In the genomic region with DNA sequence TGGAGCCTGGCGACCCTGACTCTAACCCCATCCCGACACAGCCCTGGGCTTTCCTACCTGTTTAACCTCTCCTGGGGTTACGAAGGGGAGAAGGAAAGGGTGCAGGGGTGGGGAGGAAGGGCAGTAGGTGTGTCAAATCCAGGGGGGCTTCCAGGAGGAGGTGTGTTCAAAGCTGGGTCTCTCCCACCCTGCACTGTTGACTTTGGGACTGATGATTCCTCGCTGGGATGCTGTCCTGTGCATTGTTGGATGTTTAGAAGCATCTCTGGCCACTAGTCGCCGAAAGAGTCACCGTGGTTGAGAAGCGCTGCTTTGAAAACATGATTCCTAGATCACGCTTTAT, we compare ENCODE assay signal across 14 cellular contexts. TPM values are rescaled to one million over a fixed set of nuclear protein-coding genes. Genes with fewer than 3 reads are reported as not detected.
DNase-seq lines count a peak whose midpoint lies in the region; ATAC-seq lines count a peak whose summit lies in the region.
"Had no signal": no experiment of that assay in that cellular context is flagged by ENCODE, and none has a peak within 500 bp of the region (broad histone marks: within the 10 kb centered on the region; RNA-seq: fewer than 3 reads in every experiment).

No MANE protein-coding gene starts in this region.

- ATAC-seq in activated T-cell treated with anti-CD3 and anti-CD28 coated beads, Interleukin-2, amount 50 U/mL, for 72 hours (replicated peaks in 1 of 2): no peak
- ATAC-seq in T-helper 17 cell: no peak
- no peak for ATAC-seq in effector memory CD8-positive, alpha-beta T cell (replicated peaks)
- ATAC-seq in stimulated activated naive CD8-positive, alpha-beta T cell treated with anti-CD3 and anti-CD28 coated beads, Interleukin-15, amount 100 ng/mL, for 72 hours: no peak

- peaks cover 10% of the 10 kb centered on the region for H3K27me3 Mint-ChIP-seq in activated T-cell treated with anti-CD3 and anti-CD28 coated beads, Interleukin-2, amount 50 U/mL, for 72 hours (ENCODE audit: low read depth)
- no peaks in the 10 kb centered on the region for H3K27me3 Mint-ChIP-seq in T-helper 17 cell
- peaks cover 0 to 11% of the 10 kb centered on the region in 2 donors for H3K27me3 Mint-ChIP-seq in effector memory CD8-positive, alpha-beta T cell
- peaks cover 10% of the 10 kb centered on the region for H3K27me3 Mint-ChIP-seq in stimulated activated naive CD8-positive, alpha-beta T cell treated with anti-CD3 and anti-CD28 coated beads, Interleukin-15, amount 100 ng/mL, for 72 hours

- H3K36me3 Mint-ChIP-seq in activated T-cell treated with anti-CD3 and anti-CD28 coated beads, Interleukin-2, amount 50 U/mL, for 72 hours (ENCODE audit: insufficient read depth in 2 of 2): no peaks in the 10 kb centered on the region
- peaks cover 2% of the 10 kb centered on the region for H3K36me3 Mint-ChIP-seq in T-helper 17 cell (ENCODE audit: low read depth)
- peaks cover 16% of the 10 kb centered on the region for H3K36me3 Mint-ChIP-seq in effector memory CD8-positive, alpha-beta T cell (ENCODE audit: insufficient read depth)

- H3K27ac Mint-ChIP-seq in activated T-cell treated with anti-CD3 and anti-CD28 coated beads, Interleukin-2, amount 50 U/mL, for 72 hours: no peak overlapping the region
- peak overlapping the region; percentile 95 for H3K27ac Mint-ChIP-seq in T-helper 17 cell
- peak overlapping the region; percentile 66 to 82 for H3K27ac Mint-ChIP-seq in effector memory CD8-positive, alpha-beta T cell
- H3K27ac Mint-ChIP-seq in stimulated activated naive CD8-positive, alpha-beta T cell treated with anti-CD3 and anti-CD28 coated beads, Interleukin-15, amount 100 ng/mL, for 72 hours: peak overlapping the region in 1 of 2 donors; percentile 56

- H3K9me3 Mint-ChIP-seq in activated T-cell treated with anti-CD3 and anti-CD28 coated beads, Interleukin-2, amount 50 U/mL, for 72 hours: no peaks in the 10 kb centered on the region
- no peaks in the 10 kb centered on the region for H3K9me3 Mint-ChIP-seq in effector memory CD8-positive, alpha-beta T cell
- no peaks in the 10 kb centered on the region for H3K9me3 Mint-ChIP-seq in stimulated activated naive CD8-positive, alpha-beta T cell treated with anti-CD3 and anti-CD28 coated beads, Interleukin-15, amount 100 ng/mL, for 72 hours

- peak overlapping the region; percentile 74 to 84 for H3K4me3 Mint-ChIP-seq in activated T-cell treated with anti-CD3 and anti-CD28 coated beads, Interleukin-2, amount 50 U/mL, for 72 hours
- H3K4me3 Mint-ChIP-seq in T-helper 17 cell: peak overlapping the region; percentile 85
- peak overlapping the region; percentile 69 for H3K4me3 Mint-ChIP-seq in effector memory CD8-positive, alpha-beta T cell
- peak overlapping the region; percentile 59 to 72 for H3K4me3 Mint-ChIP-seq in stimulated activated naive CD8-positive, alpha-beta T cell treated with anti-CD3 and anti-CD28 coated beads, Interleukin-15, amount 100 ng/mL, for 72 hours

- H3K27me3 ChIP-seq in H7 (ENCODE audit: control insufficient read depth, insufficient read depth, low read length): no peaks in the 10 kb centered on the region; the same call in 1 of the 2 replicates

- H3K4me1 Mint-ChIP-seq in activated T-cell treated with anti-CD3 and anti-CD28 coated beads, Interleukin-2, amount 50 U/mL, for 72 hours (ENCODE audit: low read depth): peaks cover 39% of the 10 kb centered on the region
- H3K4me1 Mint-ChIP-seq in T-helper 17 cell: peaks cover 41% of the 10 kb centered on the region
- H3K4me1 Mint-ChIP-seq in effector memory CD8-positive, alpha-beta T cell (ENCODE audit: low read depth in 2 of 2): peaks cover 21 to 22% of the 10 kb centered on the region in 2 donors
- peaks cover 78% of the 10 kb centered on the region for H3K4me1 Mint-ChIP-seq in stimulated activated naive CD8-positive, alpha-beta T cell treated with anti-CD3 and anti-CD28 coated beads, Interleukin-15, amount 100 ng/mL, for 72 hours

- no peak for DNase-seq in activated T-cell treated with anti-CD3 and anti-CD28 coated beads, Interleukin-2, amount 50 U/mL, for 72 hours
- no peak for DNase-seq in activated T-cell treated with anti-CD3 and anti-CD28 coated beads, Interleukin-2, amount 50 U/mL, for 48 hours
- DNase-seq in T-helper 17 cell (no peak), foreskin melanocyte (no peak), H7 (no peak)
- DNase-seq in effector memory CD8-positive, alpha-beta T cell: no peak
- no peak for DNase-seq in stimulated activated naive CD8-positive, alpha-beta T cell treated with anti-CD3 and anti-CD28 coated beads, Interleukin-15, amount 100 ng/mL, for 72 hours
- no peak for DNase-seq in stimulated activated CD4-positive, alpha-beta T cell treated with anti-CD3 and anti-CD28 coated beads, Interleukin-1b, Interleukin-23, amount 100 ng/mL, for 48 hours
- DNase-seq: esophagus squamous epithelium had no signal

- H3K36me3 ChIP-seq in H7 (replicated peaks; ENCODE audit: control insufficient read depth, insufficient read depth, low read length): no peaks in the 10 kb centered on the region
- H3K36me3 ChIP-seq: esophagus squamous epithelium, heart left ventricle, prostate gland, SJSA1 had no signal

- no peaks in the 10 kb centered on the region for H3K9me3 ChIP-seq in T-helper 17 cell (ENCODE audit: control insufficient read depth, low read length, poor library complexity, severe bottlenecking)
- H3K9me3 ChIP-seq: esophagus squamous epithelium, heart left ventricle, mucosa of descending colon, prostate gland, SJSA1 had no signal

- H3K4me3 ChIP-seq in H7 (ENCODE audit: insufficient read depth, low read depth, low read length): no peak overlapping the region
- H3K4me3 ChIP-seq: esophagus squamous epithelium, heart left ventricle, mucosa of descending colon, prostate gland, SJSA1 had no signal

RNA-seq across cellular contexts. Expression of a gene that starts 4.2 kb away (rescaled TPM):
- total RNA-seq in activated T-cell treated with anti-CD3 and anti-CD28 coated beads, Interleukin-2, amount 50 U/mL, for 72 hours: 1 to 10 TPM; 2.3 to 7.7 TPM
- total RNA-seq in T-helper 17 cell: 1 to 10 TPM in 1 of 2 donors, not detected in 1; 7.0 TPM
- total RNA-seq in H7 (2014; rRNA removed; shearing (Covaris generic)): not detected in 2 replicates
- total RNA-seq: esophagus squamous epithelium, NCI-H460, SJSA1 had no signal

RNA-seq across cellular contexts. Expression of a gene that starts 25.5 kb away (rescaled TPM):
- 10 to 100 TPM; 73.0 to 78.2 TPM for total RNA-seq in activated T-cell treated with anti-CD3 and anti-CD28 coated beads, Interleukin-2, amount 50 U/mL, for 72 hours
- 10 to 100 TPM; 55.5 to 69.8 TPM for total RNA-seq in T-helper 17 cell
- total RNA-seq in H7 (2014; rRNA removed; shearing (Covaris generic)): 92.2 and 137 TPM in 2 replicates

RNA-seq across cellular contexts. Expression of a gene that starts 25.8 kb away (rescaled TPM):
- not detected for total RNA-seq in activated T-cell treated with anti-CD3 and anti-CD28 coated beads, Interleukin-2, amount 50 U/mL, for 72 hours
- not detected for total RNA-seq in T-helper 17 cell
- total RNA-seq in H7 (2014; rRNA removed; shearing (Covaris generic)): not detected in 2 replicates
- total RNA-seq: NCI-H460, SJSA1 had no signal

RNA-seq across cellular contexts. Expression of a gene that starts 29.3 kb away (rescaled TPM):
- not detected for total RNA-seq in activated T-cell treated with anti-CD3 and anti-CD28 coated beads, Interleukin-2, amount 50 U/mL, for 72 hours
- under 1 TPM; 0.52 to 0.68 TPM for total RNA-seq in T-helper 17 cell
- not detected in 2 replicates for total RNA-seq in H7 (2014; rRNA removed; shearing (Covaris generic))
- total RNA-seq: NCI-H460, SJSA1 had no signal

RNA-seq across cellular contexts. Expression of a gene that starts 37.3 kb away (rescaled TPM):
- total RNA-seq in activated T-cell treated with anti-CD3 and anti-CD28 coated beads, Interleukin-2, amount 50 U/mL, for 72 hours: not detected
- total RNA-seq in T-helper 17 cell: not detected
- not detected in 2 replicates for total RNA-seq in H7 (2014; rRNA removed; shearing (Covaris generic))
- total RNA-seq: mucosa of descending colon, NCI-H460, prostate gland, SJSA1 had no signal
